8 cellular contexts compared by ENCODE assay signal in genomic region chr4:85474818-85475630, GRCh38. TPM values are rescaled to one million over a fixed set of nuclear protein-coding genes. Genes with fewer than 3 reads are reported as not detected.
A peak's percentile ranks its signal among the peaks of the same experiment; 100 is the strongest.
DNase-seq lines count a peak whose midpoint lies in the region; ATAC-seq and TF ChIP-seq lines count a peak whose summit lies in the region.

ARHGAP24 (plus strand) TSS chr4:85475150.

- no peaks in the 10 kb centered on the region for H3F3A ChIP-seq in Loucy (ENCODE audit: low read depth)

- CTCF ChIA-PET in activated CD4-positive, alpha-beta T cell treated with anti-CD3 and anti-CD28 coated beads for 36 hours (lab: Charles Lee): interaction anchor here (0.8 kb wide), 1 partner anchor 321 kb away, joined by 3 read pairs; no protein-coding TSS in a partner anchor
- CTCF ChIA-PET in HCT116 (lab: Charles Lee): interaction anchor here (1.1 to 1.8 kb wide), 5 partner anchors 15 to 321 kb away, joined by 3 to 7 read pairs (median 3); no protein-coding TSS in a partner anchor

- H3K4me1 Mint-ChIP-seq in activated CD4-positive, alpha-beta T cell treated with anti-CD3 and anti-CD28 coated beads for 36 hours: peaks cover 3% of the 10 kb centered on the region
- H3K4me1 Mint-ChIP-seq in stimulated activated memory B cell treated with anti-CD40 and anti-IgM and Interleukin-4, amounts not matched to agents 10 μg/mL and 1 μg/mL and 100 μg/mL, for 72 hours: peaks cover 59% of the 10 kb centered on the region

- POLR2A ChIA-PET in activated CD4-positive, alpha-beta T cell treated with anti-CD3 and anti-CD28 coated beads for 36 hours (lab: Charles Lee): interaction anchor here (1.0 kb wide), 1 partner anchor 22 kb away, joined by 3 read pairs; no protein-coding TSS in a partner anchor
- POLR2A ChIA-PET in HCT116 (lab: Charles Lee): interaction anchor here (0.8 to 1.5 kb wide), 5 partner anchors 8 to 268 kb away, joined by 3 to 7 read pairs (median 4); no protein-coding TSS in a partner anchor

- BruUV-seq in HCT116 (replicated peaks; lab: Mats Ljungman, UMichigan): no TSS peak

- H3K36me3 ChIP-seq in HCT116 (ENCODE audit: control insufficient read depth in 1 of 2, insufficient read depth in 2 of 2, low read length in 2 of 2) (no peaks in the 10 kb centered on the region), Loucy (ENCODE audit: insufficient read depth, low read length) (no peaks in the 10 kb centered on the region), left lung (no peaks in the 10 kb centered on the region)

- H3K4me3 ChIP-seq in HCT116 (replicated peaks in 1 of 2; ENCODE audit: low read depth in 1 of 2, low read length in 2 of 2): peak within 1 kb of the TSS; percentile 59 to 85
- H3K4me3 ChIP-seq in Loucy (ENCODE audit: low read length, poor library complexity, severe bottlenecking): peak within 1 kb of the TSS; percentile 67
- peak within 1 kb of the TSS; percentile 36 to 76 (median 57) for H3K4me3 ChIP-seq in dorsolateral prefrontal cortex
- H3K4me3 ChIP-seq in left lung: peak within 1 kb of the TSS; percentile 55 to 70

- peak within 1 kb of the TSS; percentile 8 for H3K4me3 Mint-ChIP-seq in activated CD4-positive, alpha-beta T cell treated with anti-CD3 and anti-CD28 coated beads for 36 hours
- peak within 1 kb of the TSS; percentile 99 for H3K4me3 Mint-ChIP-seq in stimulated activated memory B cell treated with anti-CD40 and anti-IgM and Interleukin-4, amounts not matched to agents 10 μg/mL and 1 μg/mL and 100 μg/mL, for 72 hours

- no peak within 1 kb of the TSS for H3K27ac Mint-ChIP-seq in activated CD4-positive, alpha-beta T cell treated with anti-CD3 and anti-CD28 coated beads for 36 hours
- H3K27ac Mint-ChIP-seq in stimulated activated memory B cell treated with anti-CD40 and anti-IgM and Interleukin-4, amounts not matched to agents 10 μg/mL and 1 μg/mL and 100 μg/mL, for 72 hours: peak within 1 kb of the TSS; percentile 99

- H2AFZ ChIP-seq in HCT116 (ENCODE audit: low read depth, low read length, poor library complexity, severe bottlenecking) (peak within 1 kb of the TSS; percentile 100), Loucy (ENCODE audit: low read length) (peak within 1 kb of the TSS; percentile 77)

- peak within 1 kb of the TSS; percentile 60 for H3K9ac ChIP-seq in HCT116 (ENCODE audit: low read length)
- H3K9ac ChIP-seq in Loucy (ENCODE audit: low read depth, low read length, poor library complexity, severe bottlenecking): no peak within 1 kb of the TSS

- H3K27ac ChIP-seq in HCT116 (ENCODE audit: low read depth, low read length) (peak within 1 kb of the TSS; percentile 32; the same call in 1 of the 2 replicates), dorsolateral prefrontal cortex (peak within 1 kb of the TSS in 30 of 59 donors; percentile 5 to 77 (median 40)), left lung (peak within 1 kb of the TSS; percentile 86 to 94)

- H3K9me3 ChIP-seq in HCT116 (ENCODE audit: control insufficient read depth in 1 of 2, insufficient read depth in 1 of 2, low read depth in 1 of 2, low read length in 2 of 2) (no peaks in the 10 kb centered on the region), Loucy (ENCODE audit: insufficient read depth, low read depth, low read length) (no peaks in the 10 kb centered on the region), left lung (no peaks in the 10 kb centered on the region)

- H3K4me1 ChIP-seq in HCT116 (ENCODE audit: control insufficient read depth in 1 of 2, insufficient read depth in 2 of 2, low read length in 2 of 2) (peaks cover 2 to 6% of the 10 kb centered on the region in 2 experiments; a peak in 3 of 4 replicates), Loucy (ENCODE audit: insufficient read depth, low read length, poor library complexity, severe bottlenecking) (no peaks in the 10 kb centered on the region), left lung (peaks cover 0 to 29% of the 10 kb centered on the region in 2 donors)

- no peak for TF ChIP-seq RAD21 in HCT116 (IDR thresholded peaks at IDR 0.05; ENCODE audit: low read depth)

- H3K36me3 Mint-ChIP-seq in activated CD4-positive, alpha-beta T cell treated with anti-CD3 and anti-CD28 coated beads for 36 hours (ENCODE audit: low read depth): no peaks in the 10 kb centered on the region
- no peaks in the 10 kb centered on the region for H3K36me3 Mint-ChIP-seq in stimulated activated memory B cell treated with anti-CD40 and anti-IgM and Interleukin-4, amounts not matched to agents 10 μg/mL and 1 μg/mL and 100 μg/mL, for 72 hours

- H3K27me3 ChIP-seq in HCT116 (ENCODE audit: insufficient read depth, low read length): no peaks in the 10 kb centered on the region
- no peaks in the 10 kb centered on the region for H3K27me3 ChIP-seq in Loucy (ENCODE audit: insufficient read depth, low read length, poor library complexity, severe bottlenecking)
- peaks cover 0 to 30% (median 6%) of the 10 kb centered on the region in 45 donors for H3K27me3 ChIP-seq in dorsolateral prefrontal cortex
- H3K27me3 ChIP-seq in left lung: peaks cover 0 to 9% of the 10 kb centered on the region in 2 donors

- DNase-seq in activated CD4-positive, alpha-beta T cell treated with anti-CD3 and anti-CD28 coated beads for 36 hours: peak; percentile 55
- DNase-seq in activated CD4-positive, alpha-beta T cell treated with anti-CD3 and anti-CD28 coated beads for 4 hours: no peak
- DNase-seq in HCT116 (ENCODE audit: low read depth, low spot score) (peak; percentile 70), SIG-M5 treated with dmso at 0.1 percent for 504 hours (lab: John Stamatoyannopoulos, UW; ENCODE audit: unreplicated experiment) (peak; percentile 95), dorsolateral prefrontal cortex (peak in 8 of 10 donors; percentile 5 to 62 (median 48)), left lung (peak; percentile 91 to 94)

- no peaks in the 10 kb centered on the region for H3K79me2 ChIP-seq in HCT116 (ENCODE audit: insufficient read depth, low read length)
- H3K79me2 ChIP-seq in Loucy (ENCODE audit: insufficient read depth, low read length): no peaks in the 10 kb centered on the region

- RAD21 ChIA-PET in HCT116 (lab: Charles Lee; ENCODE audit: low non-redundant PET in 1 of 2, low total read pairs in 2 of 2, uncharacterized antibody in 2 of 2, unreplicated experiment in 2 of 2): no interaction called here

- TF ChIP-seq CTCF in HCT116 (IDR thresholded peaks at IDR 0.05 in 2 of 3, conservative IDR thresholded peaks at IDR 0.05 in 1 of 3; ENCODE audit: borderline replicate concordance in 1 of 3, insufficient read depth in 1 of 3, low read depth in 2 of 3, low read length in 2 of 3): no peak
- TF ChIP-seq CTCF in Loucy (conservative IDR thresholded peaks at IDR 0.05; ENCODE audit: low read length): no peak
- no peak for TF ChIP-seq CTCF in dorsolateral prefrontal cortex (IDR thresholded peaks at IDR 0.05 in 54 of 56, conservative IDR thresholded peaks at IDR 0.05 in 2 of 56; ENCODE audit: low read depth in 1 of 56, partially characterized antibody in 56 of 56)
- TF ChIP-seq CTCF in left lung (IDR thresholded peaks at IDR 0.05): no peak

- H3K9me3 Mint-ChIP-seq in activated CD4-positive, alpha-beta T cell treated with anti-CD3 and anti-CD28 coated beads for 36 hours (ENCODE audit: low read depth): no peaks in the 10 kb centered on the region
- no peaks in the 10 kb centered on the region for H3K9me3 Mint-ChIP-seq in stimulated activated memory B cell treated with anti-CD40 and anti-IgM and Interleukin-4, amounts not matched to agents 10 μg/mL and 1 μg/mL and 100 μg/mL, for 72 hours

- H3K27me3 Mint-ChIP-seq in activated CD4-positive, alpha-beta T cell treated with anti-CD3 and anti-CD28 coated beads for 36 hours: peaks cover 26% of the 10 kb centered on the region
- H3K27me3 Mint-ChIP-seq in stimulated activated memory B cell treated with anti-CD40 and anti-IgM and Interleukin-4, amounts not matched to agents 10 μg/mL and 1 μg/mL and 100 μg/mL, for 72 hours: no peaks in the 10 kb centered on the region

- ATAC-seq in activated CD4-positive, alpha-beta T cell treated with anti-CD3 and anti-CD28 coated beads for 36 hours: peak; percentile 81
- peak; percentile 95 for ATAC-seq in HCT116
- peak; percentile 98 for ATAC-seq in left lung
- peak; percentile 94 for ATAC-seq in stimulated activated memory B cell treated with anti-CD40 and anti-IgM and Interleukin-4, amounts not matched to agents 10 μg/mL and 1 μg/mL and 100 μg/mL, for 72 hours

- intact Hi-C loops in activated CD4-positive, alpha-beta T cell treated with anti-CD3 and anti-CD28 coated beads for 36 hours (cut with DNase I, micrococcal nuclease): no loop called here
- intact Hi-C loops in HCT116 (cut with micrococcal nuclease) (loop anchor here (10.0 kb wide), 1 partner anchor 270 kb away; no protein-coding TSS in a partner anchor), dorsolateral prefrontal cortex (cut with DNase I) (loop anchor here in 1 of 2 donors (5.0 kb wide), 1 partner anchor 197 kb away; no protein-coding TSS in a partner anchor), left lung (cut with DNase I) (no loop called here)

- H3K9me2 ChIP-seq in HCT116 (ENCODE audit: insufficient read depth): no peaks in the 10 kb centered on the region
- 0 out of 2 replicates have a peak, but pooled peaks cover 3% of the 10 kb centered on the region for H3K9me2 ChIP-seq in Loucy (replicated peaks; ENCODE audit: low read depth, low read length)

- TF ChIP-seq POLR2A in HCT116 (IDR thresholded peaks at IDR 0.05; ENCODE audit: borderline replicate concordance, extremely low read depth, insufficient read depth, insufficient read length): no peak

- H4K20me1 ChIP-seq in HCT116 (ENCODE audit: insufficient read depth): no peaks in the 10 kb centered on the region
- no peaks in the 10 kb centered on the region for H4K20me1 ChIP-seq in Loucy (ENCODE audit: insufficient read depth, low read length, poor library complexity, severe bottlenecking)

- H3K4me2 ChIP-seq in HCT116 (ENCODE audit: low read length) (peak within 1 kb of the TSS; percentile 99), Loucy (ENCODE audit: low read depth, low read length, poor library complexity, severe bottlenecking) (peak within 1 kb of the TSS; percentile 66)

TF ChIP-seq in HCT116, 20 proteins besides CTCF, POLR2A, EP300 and RAD21 (continues in another document):
- peak; percentile 29; the same call in 1 of the 2 replicates for TF ChIP-seq CBX3 (IDR thresholded peaks at IDR 0.05; ENCODE audit: low read depth)
- TF ChIP-seq TCF7L2 (IDR thresholded peaks at IDR 0.05; ENCODE audit: borderline replicate concordance, extremely low read depth, insufficient read depth, insufficient read length): peak; percentile 96
- TF ChIP-seq ZFX (IDR thresholded peaks at IDR 0.05): no peak

RNA-seq across cellular contexts. Expression of gene ARHGAP24, which starts in this region (rescaled TPM):
- not detected for total RNA-seq in activated CD4-positive, alpha-beta T cell treated with anti-CD3 and anti-CD28 coated beads for 36 hours
- total RNA-seq in HCT116 (2021; ENCODE audit: unreplicated experiment) (1.3 TPM), dorsolateral prefrontal cortex (10 to 100 TPM in 119 of 120 experiments, 1 to 10 TPM in 1; 7.6 to 37.1 (median 18.6) TPM), left lung (10 to 100 TPM; 25.9 to 30.2 TPM)
- polyA plus RNA-seq in HCT116 (2012): 0.85 and 1.1 TPM in 2 replicates

Comparison
In these comparisons a context has a peak if more than half of its experiments do, and no peak if none do; other contexts are left out.
1. Peak in DNase-seq and ATAC-seq in activated CD4-positive, alpha-beta T cell treated with anti-CD3 and anti-CD28 coated beads for 36 hours; RNA of the gene not detected or under 1 TPM.
2. DNase-seq: peak in HCT116 (single experiment), SIG-M5 treated with dmso at 0.1 percent for 504 hours (single experiment), dorsolateral prefrontal cortex (8 of 10) and left lung (2 of 2); none in activated CD4-positive, alpha-beta T cell treated with anti-CD3 and anti-CD28 coated beads for 4 hours (0 of 2).
3. H3K27ac ChIP-seq: peak in every context shown above with its lines; median percentile 90 in left lung; 40 in dorsolateral prefrontal cortex; 32 in HCT116.
4. Peak in every context shown above with its lines, with median percentiles within 50 percentile points of each other: ATAC-seq and H3K4me3 ChIP-seq.